In genomic region chr2:179636995-179637394, GRCh38 we compare ENCODE assay signal across 19 cellular contexts.
DNase-seq lines count a peak whose midpoint lies in the region; ATAC-seq lines count a peak whose summit lies in the region.
"Had no signal": no experiment of that assay in that cellular context is flagged by ENCODE, and none has a peak within 500 bp of the region (broad histone marks: within the 10 kb centered on the region; RNA-seq: fewer than 3 reads in every experiment).

No MANE protein-coding gene starts in this region.

- H4K20me1 ChIP-seq in GM23248 (ENCODE audit: insufficient read depth): no peaks in the 10 kb centered on the region

- H3K36me3 ChIP-seq in GM23248 (ENCODE audit: low read depth): no peaks in the 10 kb centered on the region
- H3K36me3 ChIP-seq: BE2C had no signal

- H3K27ac ChIP-seq in GM23248: no peak overlapping the region
- no peak overlapping the region for H3K27ac ChIP-seq in right cardiac atrium (ENCODE audit: low read length)
- H3K27ac ChIP-seq: KMS-11 had no signal

- H3K9ac ChIP-seq in GM23248: no peak overlapping the region
- H3K9ac ChIP-seq: KMS-11 had no signal

- H3K4me2 ChIP-seq in GM23248 (ENCODE audit: unreplicated experiment): no peak overlapping the region
- H3K4me2 ChIP-seq: KMS-11 had no signal

- H3K9me3 ChIP-seq in GM23248 (ENCODE audit: low read depth) (no peaks in the 10 kb centered on the region), right cardiac atrium (ENCODE audit: control insufficient read depth, low read length) (no peaks in the 10 kb centered on the region)
- H3K9me3 ChIP-seq: BE2C had no signal

- H3F3A ChIP-seq in GM23248 (ENCODE audit: insufficient read depth): no peaks in the 10 kb centered on the region

- no peak overlapping the region for H3K4me3 ChIP-seq in GM23248
- no peak overlapping the region for H3K4me3 ChIP-seq in right cardiac atrium (ENCODE audit: low read length)
- H3K4me3 ChIP-seq: GM12878 had no signal

- no peaks in the 10 kb centered on the region for H3K9me2 ChIP-seq in GM23248 (ENCODE audit: insufficient read depth)

- WGBS in GM23248 (ENCODE audit: low coverage in 1 of 2, low lambda C conversion rate in 2 of 2, missing lambda C conversion rate in 2 of 2), 2 experiments: 13 to 23% methylated on average over 2 of the region's 2 CpGs
- 33% methylated on average over 2 of the region's 2 CpGs for WGBS in right cardiac atrium

- DNase-seq in GM23248 (peak; percentile 7), cerebellar cortex (ENCODE audit: low spot score) (peak; percentile 84), right cardiac atrium (no peak), renal cortical epithelial cell (ENCODE audit: low read depth) (peak; percentile 13), NCI-H2171 treated with DMSO at 0.1 percent for 48 hours (lab: John Stamatoyannopoulos, UW) (no peak), occipital lobe (lab: John Stamatoyannopoulos, UW) (no peak), NCI-H1048 (lab: John Stamatoyannopoulos, UW) (no peak)
- DNase-seq: BE2C; Calu3; CD4-positive, alpha-beta T cell; GOT3; NCI-H1092; NCI-H345; NCI-H526 treated with DMSO at 0.1 percent for 48 hours; NK-92 treated with Interleukin-12 subunit alpha and Interleukin-12 subunit beta, amount 100 ng/mL, for 24 hours; OCI-M1 had no signal

- in situ Hi-C loops in GM23248 (cut with MboI): no loop called here

- H3K79me2 ChIP-seq in GM23248 (ENCODE audit: insufficient read depth): no peaks in the 10 kb centered on the region

- intact Hi-C loops in right cardiac atrium (cut with DNase I): no loop called here

- ATAC-seq in right cardiac atrium (peak; percentile 73 to 79), HG03439 (IDR thresholded peaks at IDR 0.05; ENCODE audit: unreplicated experiment) (no peak)
- ATAC-seq: GM12878 had no signal

- H3K27me3 ChIP-seq in GM23248 (replicated peaks; ENCODE audit: insufficient read depth) (no peaks in the 10 kb centered on the region), right cardiac atrium (ENCODE audit: control insufficient read depth, insufficient read depth) (no peaks in the 10 kb centered on the region)
- H3K27me3 ChIP-seq: BE2C had no signal

- H3K4me1 ChIP-seq in GM23248 (ENCODE audit: insufficient read depth) (no peaks in the 10 kb centered on the region), right cardiac atrium (ENCODE audit: control insufficient read depth, insufficient read depth, low read length) (no peaks in the 10 kb centered on the region)
- H3K4me1 ChIP-seq: BE2C had no signal

- H2AFZ ChIP-seq in GM23248: no peak overlapping the region

Comparison
In these comparisons a context has a peak if more than half of its experiments do, and no peak if none do; other contexts are left out.
1. DNase-seq: peak in GM23248 (single experiment), cerebellar cortex (single experiment) and renal cortical epithelial cell (single experiment); none in right cardiac atrium (0 of 3), NCI-H2171 treated with DMSO at 0.1 percent for 48 hours (single experiment), occipital lobe (single experiment) and NCI-H1048 (single experiment).